In the genomic region with DNA sequence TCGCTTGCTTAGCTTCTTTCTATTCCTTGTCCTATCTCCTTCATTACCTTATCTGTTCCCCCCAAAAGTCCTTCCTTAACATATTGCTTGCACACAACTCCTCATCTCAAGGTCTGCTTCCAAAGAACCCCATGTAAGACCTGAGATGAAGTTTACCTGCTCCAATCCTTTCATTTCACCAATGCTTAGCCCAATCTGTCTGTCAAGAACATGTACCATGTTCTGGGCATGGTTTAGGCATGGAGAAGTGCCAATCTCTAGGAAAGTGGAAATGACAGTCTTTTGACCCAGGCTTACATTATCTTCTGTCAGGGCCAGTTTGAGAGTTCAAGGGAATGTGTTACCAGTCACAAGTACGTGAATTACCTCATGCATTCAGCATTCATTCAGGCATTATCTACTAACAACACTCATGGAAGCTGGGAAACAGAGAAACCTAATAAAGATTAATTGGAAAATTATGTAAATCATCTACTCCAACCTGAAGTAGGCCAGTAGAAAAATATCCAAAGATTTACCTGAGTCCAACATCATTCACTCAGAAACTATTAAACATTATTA, we compare ENCODE assay signal across 1 cellular context.
A peak's percentile ranks its signal among the peaks of the same experiment; 100 is the strongest.
TF ChIP-seq lines count a peak whose summit lies in the region.

No MANE protein-coding gene starts in this region.

TF ChIP-seq in K562, 482 proteins besides CTCF, POLR2A, EP300 and RAD21 (continued from another document and continues in another):
- TF ChIP-seq, protein P1, sequence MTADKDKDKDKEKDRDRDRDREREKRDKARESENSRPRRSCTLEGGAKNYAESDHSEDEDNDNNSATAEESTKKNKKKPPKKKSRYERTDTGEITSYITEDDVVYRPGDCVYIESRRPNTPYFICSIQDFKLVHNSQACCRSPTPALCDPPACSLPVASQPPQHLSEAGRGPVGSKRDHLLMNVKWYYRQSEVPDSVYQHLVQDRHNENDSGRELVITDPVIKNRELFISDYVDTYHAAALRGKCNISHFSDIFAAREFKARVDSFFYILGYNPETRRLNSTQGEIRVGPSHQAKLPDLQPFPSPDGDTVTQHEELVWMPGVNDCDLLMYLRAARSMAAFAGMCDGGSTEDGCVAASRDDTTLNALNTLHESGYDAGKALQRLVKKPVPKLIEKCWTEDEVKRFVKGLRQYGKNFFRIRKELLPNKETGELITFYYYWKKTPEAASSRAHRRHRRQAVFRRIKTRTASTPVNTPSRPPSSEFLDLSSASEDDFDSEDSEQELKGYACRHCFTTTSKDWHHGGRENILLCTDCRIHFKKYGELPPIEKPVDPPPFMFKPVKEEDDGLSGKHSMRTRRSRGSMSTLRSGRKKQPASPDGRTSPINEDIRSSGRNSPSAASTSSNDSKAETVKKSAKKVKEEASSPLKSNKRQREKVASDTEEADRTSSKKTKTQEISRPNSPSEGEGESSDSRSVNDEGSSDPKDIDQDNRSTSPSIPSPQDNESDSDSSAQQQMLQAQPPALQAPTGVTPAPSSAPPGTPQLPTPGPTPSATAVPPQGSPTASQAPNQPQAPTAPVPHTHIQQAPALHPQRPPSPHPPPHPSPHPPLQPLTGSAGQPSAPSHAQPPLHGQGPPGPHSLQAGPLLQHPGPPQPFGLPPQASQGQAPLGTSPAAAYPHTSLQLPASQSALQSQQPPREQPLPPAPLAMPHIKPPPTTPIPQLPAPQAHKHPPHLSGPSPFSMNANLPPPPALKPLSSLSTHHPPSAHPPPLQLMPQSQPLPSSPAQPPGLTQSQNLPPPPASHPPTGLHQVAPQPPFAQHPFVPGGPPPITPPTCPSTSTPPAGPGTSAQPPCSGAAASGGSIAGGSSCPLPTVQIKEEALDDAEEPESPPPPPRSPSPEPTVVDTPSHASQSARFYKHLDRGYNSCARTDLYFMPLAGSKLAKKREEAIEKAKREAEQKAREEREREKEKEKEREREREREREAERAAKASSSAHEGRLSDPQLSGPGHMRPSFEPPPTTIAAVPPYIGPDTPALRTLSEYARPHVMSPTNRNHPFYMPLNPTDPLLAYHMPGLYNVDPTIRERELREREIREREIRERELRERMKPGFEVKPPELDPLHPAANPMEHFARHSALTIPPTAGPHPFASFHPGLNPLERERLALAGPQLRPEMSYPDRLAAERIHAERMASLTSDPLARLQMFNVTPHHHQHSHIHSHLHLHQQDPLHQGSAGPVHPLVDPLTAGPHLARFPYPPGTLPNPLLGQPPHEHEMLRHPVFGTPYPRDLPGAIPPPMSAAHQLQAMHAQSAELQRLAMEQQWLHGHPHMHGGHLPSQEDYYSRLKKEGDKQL (CRISPR knock-in tag; IDR thresholded peaks at IDR 0.05; ENCODE audit: borderline replicate concordance) = no peak
- TF ChIP-seq, protein P2, sequence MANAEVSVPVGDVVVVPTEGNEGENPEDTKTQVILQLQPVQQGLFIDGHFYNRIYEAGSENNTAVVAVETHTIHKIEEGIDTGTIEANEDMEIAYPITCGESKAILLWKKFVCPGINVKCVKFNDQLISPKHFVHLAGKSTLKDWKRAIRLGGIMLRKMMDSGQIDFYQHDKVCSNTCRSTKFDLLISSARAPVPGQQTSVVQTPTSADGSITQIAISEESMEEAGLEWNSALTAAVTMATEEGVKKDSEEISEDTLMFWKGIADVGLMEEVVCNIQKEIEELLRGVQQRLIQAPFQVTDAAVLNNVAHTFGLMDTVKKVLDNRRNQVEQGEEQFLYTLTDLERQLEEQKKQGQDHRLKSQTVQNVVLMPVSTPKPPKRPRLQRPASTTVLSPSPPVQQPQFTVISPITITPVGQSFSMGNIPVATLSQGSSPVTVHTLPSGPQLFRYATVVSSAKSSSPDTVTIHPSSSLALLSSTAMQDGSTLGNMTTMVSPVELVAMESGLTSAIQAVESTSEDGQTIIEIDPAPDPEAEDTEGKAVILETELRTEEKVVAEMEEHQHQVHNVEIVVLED (CRISPR knock-in tag; IDR thresholded peaks at IDR 0.05) = no peak
- no peak for TF ChIP-seq HIVEP1 (CRISPR knock-in tag; IDR thresholded peaks at IDR 0.05)
- peak; percentile 77 for TF ChIP-seq MEIS2 (IDR thresholded peaks at IDR 0.05; ENCODE audit: partially characterized antibody)
- TF ChIP-seq CHCHD3 (CRISPR knock-in tag; IDR thresholded peaks at IDR 0.05) = no peak
- no peak for TF ChIP-seq XRCC5 (IDR thresholded peaks at IDR 0.05; ENCODE audit: low read depth, low read length)
- TF ChIP-seq PTRF (tag; IDR thresholded peaks at IDR 0.05) = no peak
- TF ChIP-seq CHD4 (IDR thresholded peaks at IDR 0.05; ENCODE audit: insufficient read depth, insufficient replicate concordance, low read depth, low read length, poor library complexity, severe bottlenecking) = no peak
- TF ChIP-seq, protein P3, sequence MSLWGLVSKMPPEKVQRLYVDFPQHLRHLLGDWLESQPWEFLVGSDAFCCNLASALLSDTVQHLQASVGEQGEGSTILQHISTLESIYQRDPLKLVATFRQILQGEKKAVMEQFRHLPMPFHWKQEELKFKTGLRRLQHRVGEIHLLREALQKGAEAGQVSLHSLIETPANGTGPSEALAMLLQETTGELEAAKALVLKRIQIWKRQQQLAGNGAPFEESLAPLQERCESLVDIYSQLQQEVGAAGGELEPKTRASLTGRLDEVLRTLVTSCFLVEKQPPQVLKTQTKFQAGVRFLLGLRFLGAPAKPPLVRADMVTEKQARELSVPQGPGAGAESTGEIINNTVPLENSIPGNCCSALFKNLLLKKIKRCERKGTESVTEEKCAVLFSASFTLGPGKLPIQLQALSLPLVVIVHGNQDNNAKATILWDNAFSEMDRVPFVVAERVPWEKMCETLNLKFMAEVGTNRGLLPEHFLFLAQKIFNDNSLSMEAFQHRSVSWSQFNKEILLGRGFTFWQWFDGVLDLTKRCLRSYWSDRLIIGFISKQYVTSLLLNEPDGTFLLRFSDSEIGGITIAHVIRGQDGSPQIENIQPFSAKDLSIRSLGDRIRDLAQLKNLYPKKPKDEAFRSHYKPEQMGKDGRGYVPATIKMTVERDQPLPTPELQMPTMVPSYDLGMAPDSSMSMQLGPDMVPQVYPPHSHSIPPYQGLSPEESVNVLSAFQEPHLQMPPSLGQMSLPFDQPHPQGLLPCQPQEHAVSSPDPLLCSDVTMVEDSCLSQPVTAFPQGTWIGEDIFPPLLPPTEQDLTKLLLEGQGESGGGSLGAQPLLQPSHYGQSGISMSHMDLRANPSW (CRISPR knock-in tag; IDR thresholded peaks at IDR 0.05) = no peak
- no peak for TF ChIP-seq ZFP1 (CRISPR knock-in tag; IDR thresholded peaks at IDR 0.05)
- TF ChIP-seq KHSRP (IDR thresholded peaks at IDR 0.05) = no peak
- no peak for TF ChIP-seq EWSR1 (IDR thresholded peaks at IDR 0.05; ENCODE audit: borderline replicate concordance, low read depth, partially characterized antibody)
- TF ChIP-seq SRSF3 (IDR thresholded peaks at IDR 0.05; ENCODE audit: insufficient read depth, low read length) = no peak
- TF ChIP-seq MAFF (IDR thresholded peaks at IDR 0.05; ENCODE audit: low read length) = no peak
- TF ChIP-seq ZNF79 (CRISPR knock-in tag; IDR thresholded peaks at IDR 0.05; ENCODE audit: low read depth) = no peak
- TF ChIP-seq NCOR1 (IDR thresholded peaks at IDR 0.05) = 0 out of 2 replicates have a peak, but pooled peaks have one; percentile 26
- no peak for TF ChIP-seq MTF1 (CRISPR knock-in tag; IDR thresholded peaks at IDR 0.05; ENCODE audit: borderline replicate concordance)
- TF ChIP-seq ETV5 (CRISPR knock-in tag; IDR thresholded peaks at IDR 0.05; ENCODE audit: low read depth) = no peak
- TF ChIP-seq, protein P4, sequence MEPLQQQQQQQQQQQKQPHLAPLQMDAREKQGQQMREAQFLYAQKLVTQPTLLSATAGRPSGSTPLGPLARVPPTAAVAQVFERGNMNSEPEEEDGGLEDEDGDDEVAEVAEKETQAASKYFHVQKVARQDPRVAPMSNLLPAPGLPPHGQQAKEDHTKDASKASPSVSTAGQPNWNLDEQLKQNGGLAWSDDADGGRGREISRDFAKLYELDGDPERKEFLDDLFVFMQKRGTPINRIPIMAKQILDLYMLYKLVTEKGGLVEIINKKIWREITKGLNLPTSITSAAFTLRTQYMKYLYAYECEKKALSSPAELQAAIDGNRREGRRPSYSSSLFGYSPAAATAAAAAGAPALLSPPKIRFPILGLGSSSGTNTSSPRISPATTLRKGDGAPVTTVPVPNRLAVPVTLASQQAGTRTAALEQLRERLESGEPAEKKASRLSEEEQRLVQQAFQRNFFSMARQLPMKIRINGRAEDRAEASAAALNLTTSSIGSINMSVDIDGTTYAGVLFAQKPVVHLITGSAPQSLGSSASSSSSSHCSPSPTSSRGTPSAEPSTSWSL (CRISPR knock-in tag; IDR thresholded peaks at IDR 0.05; ENCODE audit: borderline replicate concordance) = no peak
- TF ChIP-seq MTA2 (IDR thresholded peaks at IDR 0.05; ENCODE audit: low read depth) = no peak
- TF ChIP-seq, protein P5, sequence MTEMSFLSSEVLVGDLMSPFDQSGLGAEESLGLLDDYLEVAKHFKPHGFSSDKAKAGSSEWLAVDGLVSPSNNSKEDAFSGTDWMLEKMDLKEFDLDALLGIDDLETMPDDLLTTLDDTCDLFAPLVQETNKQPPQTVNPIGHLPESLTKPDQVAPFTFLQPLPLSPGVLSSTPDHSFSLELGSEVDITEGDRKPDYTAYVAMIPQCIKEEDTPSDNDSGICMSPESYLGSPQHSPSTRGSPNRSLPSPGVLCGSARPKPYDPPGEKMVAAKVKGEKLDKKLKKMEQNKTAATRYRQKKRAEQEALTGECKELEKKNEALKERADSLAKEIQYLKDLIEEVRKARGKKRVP (CRISPR knock-in tag; IDR thresholded peaks at IDR 0.05) = no peak
- no peak for TF ChIP-seq JUND (IDR thresholded peaks at IDR 0.05; ENCODE audit: borderline replicate concordance, low read depth, low read length)
- TF ChIP-seq JUND (tag; IDR thresholded peaks at IDR 0.05; ENCODE audit: borderline replicate concordance, low read depth, low read length) = peak; percentile 24; the same call in 1 of the 3 replicates
- no peak for TF ChIP-seq JUN (IDR thresholded peaks at IDR 0.05; ENCODE audit: borderline replicate concordance, low read depth, low read length)
- no peak; the same call in 1 of the 2 replicates for TF ChIP-seq JUN (CRISPR knock-in tag; IDR thresholded peaks at IDR 0.05; ENCODE audit: borderline replicate concordance)
- TF ChIP-seq ZNF766 (CRISPR knock-in tag; conservative IDR thresholded peaks at IDR 0.05) = no peak
- TF ChIP-seq ILF3 (IDR thresholded peaks at IDR 0.05; ENCODE audit: borderline replicate concordance) = no peak
- TF ChIP-seq, protein P6, sequence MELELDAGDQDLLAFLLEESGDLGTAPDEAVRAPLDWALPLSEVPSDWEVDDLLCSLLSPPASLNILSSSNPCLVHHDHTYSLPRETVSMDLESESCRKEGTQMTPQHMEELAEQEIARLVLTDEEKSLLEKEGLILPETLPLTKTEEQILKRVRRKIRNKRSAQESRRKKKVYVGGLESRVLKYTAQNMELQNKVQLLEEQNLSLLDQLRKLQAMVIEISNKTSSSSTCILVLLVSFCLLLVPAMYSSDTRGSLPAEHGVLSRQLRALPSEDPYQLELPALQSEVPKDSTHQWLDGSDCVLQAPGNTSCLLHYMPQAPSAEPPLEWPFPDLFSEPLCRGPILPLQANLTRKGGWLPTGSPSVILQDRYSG (tag; conservative IDR thresholded peaks at IDR 0.05; ENCODE audit: low read depth) = no peak
- TF ChIP-seq RFX5 (IDR thresholded peaks at IDR 0.05; ENCODE audit: low read depth, low read length) = no peak
- TF ChIP-seq MEF2A (IDR thresholded peaks at IDR 0.05; ENCODE audit: control insufficient read depth, low read depth, low read length) = no peak
- no peak for TF ChIP-seq RBM22 (IDR thresholded peaks at IDR 0.05; ENCODE audit: low read depth, low read length, poor library complexity, severe bottlenecking)
- no peak for TF ChIP-seq FIP1L1 (IDR thresholded peaks at IDR 0.05; ENCODE audit: low read depth, low read length, poor library complexity, severe bottlenecking)
- TF ChIP-seq ILK (tag; IDR thresholded peaks at IDR 0.05; ENCODE audit: borderline replicate concordance, low read depth) = no peak
- no peak for TF ChIP-seq EGR1 (conservative IDR thresholded peaks at IDR 0.05)
- no peak for TF ChIP-seq HDAC2 (IDR thresholded peaks at IDR 0.05)
- no peak for TF ChIP-seq MAFK (IDR thresholded peaks at IDR 0.05; ENCODE audit: low read length)
- TF ChIP-seq, protein P7, sequence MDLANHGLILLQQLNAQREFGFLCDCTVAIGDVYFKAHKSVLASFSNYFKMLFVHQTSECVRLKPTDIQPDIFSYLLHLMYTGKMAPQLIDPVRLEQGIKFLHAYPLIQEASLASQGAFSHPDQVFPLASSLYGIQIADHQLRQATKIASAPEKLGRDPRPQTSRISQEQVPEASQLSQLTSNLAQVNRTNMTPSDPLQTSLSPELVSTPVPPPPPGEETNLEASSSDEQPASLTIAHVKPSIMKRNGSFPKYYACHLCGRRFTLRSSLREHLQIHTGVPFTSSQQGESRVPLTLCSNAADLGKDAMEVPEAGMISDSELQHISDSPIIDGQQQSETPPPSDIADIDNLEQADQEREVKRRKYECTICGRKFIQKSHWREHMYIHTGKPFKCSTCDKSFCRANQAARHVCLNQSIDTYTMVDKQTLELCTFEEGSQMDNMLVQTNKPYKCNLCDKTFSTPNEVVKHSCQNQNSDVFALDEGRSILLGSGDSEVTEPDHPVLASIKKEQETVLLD (IDR thresholded peaks at IDR 0.05) = no peak
- no peak for TF ChIP-seq PHF20 (IDR thresholded peaks at IDR 0.05; ENCODE audit: partially characterized antibody)
- TF ChIP-seq HNRNPH1 (optimal IDR thresholded peaks at IDR 0.05; ENCODE audit: low read depth, low read length) = no peak
- TF ChIP-seq, protein P8, sequence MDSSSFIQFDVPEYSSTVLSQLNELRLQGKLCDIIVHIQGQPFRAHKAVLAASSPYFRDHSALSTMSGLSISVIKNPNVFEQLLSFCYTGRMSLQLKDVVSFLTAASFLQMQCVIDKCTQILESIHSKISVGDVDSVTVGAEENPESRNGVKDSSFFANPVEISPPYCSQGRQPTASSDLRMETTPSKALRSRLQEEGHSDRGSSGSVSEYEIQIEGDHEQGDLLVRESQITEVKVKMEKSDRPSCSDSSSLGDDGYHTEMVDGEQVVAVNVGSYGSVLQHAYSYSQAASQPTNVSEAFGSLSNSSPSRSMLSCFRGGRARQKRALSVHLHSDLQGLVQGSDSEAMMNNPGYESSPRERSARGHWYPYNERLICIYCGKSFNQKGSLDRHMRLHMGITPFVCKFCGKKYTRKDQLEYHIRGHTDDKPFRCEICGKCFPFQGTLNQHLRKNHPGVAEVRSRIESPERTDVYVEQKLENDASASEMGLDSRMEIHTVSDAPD (CRISPR knock-in tag; IDR thresholded peaks at IDR 0.05) = no peak
- TF ChIP-seq, protein P9, sequence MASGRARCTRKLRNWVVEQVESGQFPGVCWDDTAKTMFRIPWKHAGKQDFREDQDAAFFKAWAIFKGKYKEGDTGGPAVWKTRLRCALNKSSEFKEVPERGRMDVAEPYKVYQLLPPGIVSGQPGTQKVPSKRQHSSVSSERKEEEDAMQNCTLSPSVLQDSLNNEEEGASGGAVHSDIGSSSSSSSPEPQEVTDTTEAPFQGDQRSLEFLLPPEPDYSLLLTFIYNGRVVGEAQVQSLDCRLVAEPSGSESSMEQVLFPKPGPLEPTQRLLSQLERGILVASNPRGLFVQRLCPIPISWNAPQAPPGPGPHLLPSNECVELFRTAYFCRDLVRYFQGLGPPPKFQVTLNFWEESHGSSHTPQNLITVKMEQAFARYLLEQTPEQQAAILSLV (tag; IDR thresholded peaks at IDR 0.05) = no peak
- no peak for TF ChIP-seq NRF1 (conservative IDR thresholded peaks at IDR 0.05 in 1 of 2, IDR thresholded peaks at IDR 0.05 in 1 of 2)
- no peak for TF ChIP-seq ZNF274 (IDR thresholded peaks at IDR 0.05; ENCODE audit: borderline replicate concordance, low read depth, low read length)
